ENCODE assay signal across 3 cellular contexts in the genomic region with DNA sequence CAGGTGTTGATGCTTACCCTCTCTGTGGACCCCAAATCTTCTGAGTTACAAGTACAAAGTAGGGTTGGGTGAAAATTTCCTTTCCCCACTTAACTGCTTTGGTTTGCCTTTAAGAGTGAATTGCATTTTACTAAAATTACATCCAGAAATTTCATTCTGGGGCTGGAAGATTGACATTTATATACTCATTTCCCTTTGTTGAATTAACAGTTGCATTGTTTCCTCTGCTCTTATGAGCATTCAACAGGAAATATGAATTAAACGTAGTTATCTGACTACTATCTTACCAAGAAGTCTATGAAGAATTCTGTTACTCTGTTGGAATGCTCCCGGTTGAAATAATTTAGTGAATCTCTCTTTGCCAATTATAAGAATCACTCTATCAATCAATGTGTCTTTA.
"Had no signal": no experiment of that assay in that cellular context is flagged by ENCODE, and none has a peak within 500 bp of the region (broad histone marks: within the 10 kb centered on the region; RNA-seq: fewer than 3 reads in every experiment).

No MANE protein-coding gene starts in this region.

- H3K4me3 ChIP-seq: GM12878 had no signal

- ATAC-seq: GM12878 had no signal

- DNase-seq: GDM1, GF-D8 had no signal
